Comparison of ENCODE assay signal across 8 cellular contexts in the genomic region with DNA sequence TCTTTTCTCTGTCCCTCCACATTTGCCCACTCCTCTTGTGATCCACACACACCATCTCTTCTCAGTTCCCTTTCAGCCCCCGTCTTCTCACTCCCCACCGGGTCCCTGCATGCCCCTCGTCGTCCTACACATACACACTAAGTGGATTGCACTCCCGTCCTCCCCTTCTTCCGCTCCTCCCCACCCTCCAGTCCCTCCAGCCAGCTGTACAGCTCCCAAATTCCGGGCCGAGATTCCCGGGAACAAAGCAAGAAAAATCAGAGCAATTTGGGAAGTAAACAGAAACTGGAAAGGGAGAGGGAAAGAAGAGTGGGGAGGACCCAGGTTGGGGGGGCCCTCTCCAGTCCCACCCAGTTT. TPM values are rescaled to one million over a fixed set of nuclear protein-coding genes. Genes with fewer than 3 reads are reported as not detected.
DNase-seq lines count a peak whose midpoint lies in the region; ATAC-seq, FAIRE-seq and TF ChIP-seq lines count a peak whose summit lies in the region.

No MANE protein-coding gene starts in this region.

- peaks cover 6% of the 10 kb centered on the region for H3K9me1 ChIP-seq in K562 (ENCODE audit: control insufficient read depth, insufficient read depth, low read length)

- H3K9ac ChIP-seq in K562 (ENCODE audit: insufficient read depth in 1 of 2, low read depth in 2 of 2, low read length in 2 of 2), result peak overlapping the region; percentile 56 to 86; a peak in 3 of 4 replicates

- DNase-seq in ACHN (peak; percentile 37), HK-2 (ENCODE audit: unreplicated experiment) (peak; percentile 24), K562 (ENCODE audit: extremely low read depth in 1 of 4, low spot score in 3 of 4) (no peak), kidney epithelial cell (ENCODE audit: low read depth) (no peak), NCI-H2107 treated with DMSO at 0.1 percent for 48 hours (lab: John Stamatoyannopoulos, UW; ENCODE audit: unreplicated experiment) (no peak)
- no peak for DNase-seq in stimulated activated CD4-positive, alpha-beta T cell treated with anti-CD3 and anti-CD28 coated beads, Interleukin-4, amount 100 ng/mL, for 1 hour

- TF ChIP-seq RAD21 in K562 (CRISPR knock-in tag; conservative IDR thresholded peaks at IDR 0.05 in 1 of 2, IDR thresholded peaks at IDR 0.05 in 1 of 2), result no peak

- peak overlapping the region; percentile 44 for H3K4me3 ChIP-seq in K562
- peak overlapping the region; percentile 63 for H3K4me3 ChIP-seq in kidney epithelial cell (ENCODE audit: low read depth, low read length)

- no TSS peak for BruUV-seq in K562 (replicated peaks; lab: Mats Ljungman, UMichigan)

- no peak for ATAC-seq in K562
- ATAC-seq in GM21526 (IDR thresholded peaks at IDR 0.05; ENCODE audit: low FRiP score, unreplicated experiment), result no peak

- H3K27ac ChIP-seq in K562 (ENCODE audit: extremely low read depth, low read depth, low read length) (no peak overlapping the region), temporal lobe (ENCODE audit: low read depth, low read length) (peak overlapping the region; percentile 84)

- H3K27me3 ChIP-seq in K562 (ENCODE audit: control insufficient read depth in 2 of 2, insufficient read depth in 2 of 2, low read length in 2 of 2), result no peaks in the 10 kb centered on the region
- H3K27me3 ChIP-seq in kidney epithelial cell (ENCODE audit: control insufficient read depth, insufficient read depth, low read length), result no peaks in the 10 kb centered on the region

- H4K20me1 ChIP-seq in K562 (replicated peaks; ENCODE audit: control insufficient read depth, insufficient read depth, low read length), result no peaks in the 10 kb centered on the region

- in situ Hi-C loops in ACHN (cut with HindIII; ENCODE audit: low pct_ligation_motif_present, low pct_unique_long_range_greater_than_20kb, low sequenced_read_pairs), result no loop called here
- in situ Hi-C loops in K562 (cut with MboI), result no loop called here

- WGBS in K562 (ENCODE audit: insufficient coverage, low coverage, missing lambda C conversion rate), result 17% methylated on average over 9 of the region's 9 CpGs

- peak overlapping the region; percentile 98 for H2AFZ ChIP-seq in K562 (ENCODE audit: low read depth, low read length)

- CTCF ChIA-PET in K562 (lab: Yijun Ruan, JAX; ENCODE audit: low intra/inter-chr PET ratio), result interaction anchor here (0.7 to 2.9 kb wide), 2 partner anchors 31 to 50 kb away, joined by 4 to 49 read pairs; no protein-coding TSS in a partner anchor

- no peak for TF ChIP-seq EP300 in K562 (IDR thresholded peaks at IDR 0.05; ENCODE audit: low read length)

- no peaks in the 10 kb centered on the region for H3K36me3 ChIP-seq in K562 (ENCODE audit: control insufficient read depth, insufficient read depth, low read length)
- H3K36me3 ChIP-seq in kidney epithelial cell (ENCODE audit: control insufficient read depth, insufficient read depth, low read length), result no peaks in the 10 kb centered on the region

- no peak for TF ChIP-seq CTCF in K562 (IDR thresholded peaks at IDR 0.05 in 2 of 3, conservative IDR thresholded peaks at IDR 0.05 in 1 of 3; ENCODE audit: insufficient read depth in 2 of 3, low read depth in 1 of 3, low read length in 3 of 3)
- no peak for TF ChIP-seq CTCF in kidney epithelial cell (IDR thresholded peaks at IDR 0.05; ENCODE audit: insufficient read depth, low read length, poor library complexity, severe bottlenecking)

- TF ChIP-seq POLR2A in K562 (conservative IDR thresholded peaks at IDR 0.05), result no peak

- intact Hi-C loops in K562 (cut with micrococcal nuclease), result no loop called here

- peak overlapping the region; percentile 76; the same call in 1 of the 2 replicates for H3K4me2 ChIP-seq in K562 (ENCODE audit: insufficient read depth, low read length)

- no peak for FAIRE-seq in K562 (lab: Jason Lieb, UNC)

- H3K4me1 ChIP-seq in K562 (replicated peaks in 1 of 2; ENCODE audit: control insufficient read depth in 2 of 2, insufficient read depth in 2 of 2, low read length in 2 of 2), result peaks cover 33 to 35% of the 10 kb centered on the region in 2 experiments

- H3K9me3 ChIP-seq in K562 (replicated peaks; ENCODE audit: control insufficient read depth, insufficient read depth, low read depth, low read length), result no peaks in the 10 kb centered on the region

- H3K79me2 ChIP-seq in K562 (ENCODE audit: control insufficient read depth, insufficient read depth, low read length), result no peaks in the 10 kb centered on the region

- POLR2A ChIA-PET in K562 (lab: Yijun Ruan, JAX), result interaction anchor here (0.6 kb wide), 1 partner anchor 223 kb away, joined by 3 read pairs; no protein-coding TSS in a partner anchor

RNA-seq across cellular contexts. Expression of a gene that starts 0.3 kb away (rescaled TPM):
- total RNA-seq in K562 (2011; cell fraction: chromatin; rRNA removed; ENCODE audit: low replicate concordance), result 0.97 TPM in 1 of 2 replicates, not detected in the other
- 0.66 and 1.8 TPM in 2 replicates for total RNA-seq in K562 (2011; cell fraction: nucleolus; rRNA removed)
- 0.37 TPM in 1 of 2 replicates, not detected in the other for total RNA-seq in K562 (2011; cell fraction: nucleoplasm; rRNA removed)
- total RNA-seq in K562 (2014; rRNA removed) (1.2 and 1.6 TPM in 2 replicates), K562 (2014; rRNA removed; fragmentation: Illumina TruSeq; extraction: Trizol) (0.36 and 0.61 TPM in 2 replicates), K562 (2015; rRNA removed; fragmentation: Illumina TruSeq; extraction: Trizol) (0.38 and 0.76 TPM in 2 replicates), K562 (2021) (1.4 and 2.3 TPM in 2 replicates), kidney epithelial cell (21.4 and 33.7 TPM in 2 replicates), temporal lobe (6.4 TPM)
- polyA plus RNA-seq in K562 (2011; rRNA removed) (0.24 and 1.4 TPM in 2 replicates), K562 (2014; fragmentation: Illumina TruSeq; extraction: Trizol) (0.52 and 0.62 TPM in 2 replicates), K562 (2014; fragmentation: Nextera tagmentation; extraction: Ambion mirVana) (under 1 TPM; 0.15 to 0.23 TPM), K562 (2014; rRNA removed) (0.54 and 2.4 TPM in 2 replicates)
- 0.94 and 2.5 TPM in 2 replicates for polyA plus RNA-seq in K562 (2011; cell fraction: cytosol; rRNA removed)
- 0.24 and 0.47 TPM in 2 replicates for polyA plus RNA-seq in K562 (2011; cell fraction: nucleus; rRNA removed)
- polyA plus RNA-seq in K562 (2012), result 0.89 and 1.4 TPM in 2 replicates
- not detected in 2 replicates for polyA minus RNA-seq in K562 (2011; rRNA and poly(A)+ RNA removed)
- 1.1 TPM in 1 of 2 replicates, not detected in the other for polyA minus RNA-seq in K562 (2011; cell fraction: cytosol; rRNA and poly(A)+ RNA removed)
- not detected in 2 replicates for polyA minus RNA-seq in K562 (2011; cell fraction: nucleus; rRNA and poly(A)+ RNA removed)

RNA-seq across cellular contexts. Expression of a gene that starts 6.1 kb away (rescaled TPM):
- total RNA-seq in K562 (2011; cell fraction: chromatin; rRNA removed; ENCODE audit: low replicate concordance), result not detected in 2 replicates
- not detected in 2 replicates for total RNA-seq in K562 (2011; cell fraction: nucleolus; rRNA removed)
- 0.38 TPM in 1 of 2 replicates, not detected in the other for total RNA-seq in K562 (2011; cell fraction: nucleoplasm; rRNA removed)
- total RNA-seq in K562 (2014; rRNA removed) (not detected in 2 replicates), K562 (2014; rRNA removed; fragmentation: Illumina TruSeq; extraction: Trizol) (not detected in 2 replicates), K562 (2015; rRNA removed; fragmentation: Illumina TruSeq; extraction: Trizol) (not detected in 2 replicates), K562 (2021) (not detected in 2 replicates), kidney epithelial cell (0.07 TPM in 1 of 2 replicates, not detected in the other), temporal lobe (not detected)
- polyA plus RNA-seq in K562 (2011; rRNA removed) (not detected in 2 replicates), K562 (2014; fragmentation: Illumina TruSeq; extraction: Trizol) (not detected in 2 replicates), K562 (2014; fragmentation: Nextera tagmentation; extraction: Ambion mirVana) (not detected), K562 (2014; rRNA removed) (0.04 TPM in 1 of 2 replicates, not detected in the other)
- not detected in 2 replicates for polyA plus RNA-seq in K562 (2011; cell fraction: cytosol; rRNA removed)
- not detected in 2 replicates for polyA plus RNA-seq in K562 (2011; cell fraction: nucleus; rRNA removed)
- polyA plus RNA-seq in K562 (2012), result not detected in 2 replicates
- polyA minus RNA-seq in K562 (2011; rRNA and poly(A)+ RNA removed), result not detected in 2 replicates
- polyA minus RNA-seq in K562 (2011; cell fraction: cytosol; rRNA and poly(A)+ RNA removed), result not detected in 2 replicates
- polyA minus RNA-seq in K562 (2011; cell fraction: nucleus; rRNA and poly(A)+ RNA removed), result not detected in 2 replicates

RNA-seq across cellular contexts. Expression of a gene that starts 18.0 kb away (rescaled TPM):
- 10.8 and 27.6 TPM in 2 replicates for total RNA-seq in K562 (2011; cell fraction: chromatin; rRNA removed; ENCODE audit: low replicate concordance)
- 15.0 and 17.4 TPM in 2 replicates for total RNA-seq in K562 (2011; cell fraction: nucleolus; rRNA removed)
- total RNA-seq in K562 (2011; cell fraction: nucleoplasm; rRNA removed), result 15.6 and 18.3 TPM in 2 replicates
- total RNA-seq in K562 (2014; rRNA removed) (8.4 and 10.6 TPM in 2 replicates), K562 (2014; rRNA removed; fragmentation: Illumina TruSeq; extraction: Trizol) (4.1 and 5.1 TPM in 2 replicates), K562 (2015; rRNA removed; fragmentation: Illumina TruSeq; extraction: Trizol) (5.0 and 5.9 TPM in 2 replicates), K562 (2021) (10.8 and 13.6 TPM in 2 replicates), kidney epithelial cell (32.0 and 32.3 TPM in 2 replicates), temporal lobe (22.9 TPM)
- polyA plus RNA-seq in K562 (2011; rRNA removed) (6.2 and 7.6 TPM in 2 replicates), K562 (2014; fragmentation: Illumina TruSeq; extraction: Trizol) (10.6 and 11.4 TPM in 2 replicates), K562 (2014; fragmentation: Nextera tagmentation; extraction: Ambion mirVana) (1 to 10 TPM; 1.5 to 2.6 TPM), K562 (2014; rRNA removed) (9.1 and 11.0 TPM in 2 replicates)
- 8.6 and 18.4 TPM in 2 replicates for polyA plus RNA-seq in K562 (2011; cell fraction: cytosol; rRNA removed)
- polyA plus RNA-seq in K562 (2011; cell fraction: nucleus; rRNA removed), result 11.1 and 16.3 TPM in 2 replicates
- 11.4 and 11.7 TPM in 2 replicates for polyA plus RNA-seq in K562 (2012)
- polyA minus RNA-seq in K562 (2011; rRNA and poly(A)+ RNA removed), result 7.4 and 10.3 TPM in 2 replicates
- polyA minus RNA-seq in K562 (2011; cell fraction: cytosol; rRNA and poly(A)+ RNA removed), result 6.8 and 11.6 TPM in 2 replicates
- 6.6 and 7.5 TPM in 2 replicates for polyA minus RNA-seq in K562 (2011; cell fraction: nucleus; rRNA and poly(A)+ RNA removed)

RNA-seq across cellular contexts. Expression of a gene that starts 47.3 kb away (rescaled TPM):
- 7.1 and 23.0 TPM in 2 replicates for total RNA-seq in K562 (2011; cell fraction: chromatin; rRNA removed; ENCODE audit: low replicate concordance)
- total RNA-seq in K562 (2011; cell fraction: nucleolus; rRNA removed), result 8.0 and 14.7 TPM in 2 replicates
- 8.0 and 11.1 TPM in 2 replicates for total RNA-seq in K562 (2011; cell fraction: nucleoplasm; rRNA removed)
- total RNA-seq in K562 (2014; rRNA removed) (1.2 and 1.3 TPM in 2 replicates), K562 (2014; rRNA removed; fragmentation: Illumina TruSeq; extraction: Trizol) (0.41 and 0.73 TPM in 2 replicates), K562 (2015; rRNA removed; fragmentation: Illumina TruSeq; extraction: Trizol) (0.65 and 0.79 TPM in 2 replicates), K562 (2021) (2.8 and 3.1 TPM in 2 replicates), kidney epithelial cell (3.8 and 10.1 TPM in 2 replicates), temporal lobe (13.5 TPM)
- polyA plus RNA-seq in K562 (2011; rRNA removed) (1.3 and 1.7 TPM in 2 replicates), K562 (2014; fragmentation: Illumina TruSeq; extraction: Trizol) (1.4 and 1.6 TPM in 2 replicates), K562 (2014; fragmentation: Nextera tagmentation; extraction: Ambion mirVana) (under 1 TPM in 1 of 2 experiments, not detected in 1; 0.28 TPM), K562 (2014; rRNA removed) (1.0 and 2.8 TPM in 2 replicates)
- polyA plus RNA-seq in K562 (2011; cell fraction: cytosol; rRNA removed), result 0.91 and 1.3 TPM in 2 replicates
- polyA plus RNA-seq in K562 (2011; cell fraction: nucleus; rRNA removed), result 7.6 and 16.8 TPM in 2 replicates
- polyA plus RNA-seq in K562 (2012), result 1.5 and 2.8 TPM in 2 replicates
- 2.3 and 2.9 TPM in 2 replicates for polyA minus RNA-seq in K562 (2011; rRNA and poly(A)+ RNA removed)
- 4.6 and 4.9 TPM in 2 replicates for polyA minus RNA-seq in K562 (2011; cell fraction: cytosol; rRNA and poly(A)+ RNA removed)
- polyA minus RNA-seq in K562 (2011; cell fraction: nucleus; rRNA and poly(A)+ RNA removed), result 9.4 and 13.6 TPM in 2 replicates

Comparison
In these comparisons a context has a peak if more than half of its experiments do, and no peak if none do; other contexts are left out.
1. DNase-seq: peak in ACHN (single experiment) and HK-2 (single experiment); none in K562 (0 of 4), kidney epithelial cell (single experiment), stimulated activated CD4-positive, alpha-beta T cell treated with anti-CD3 and anti-CD28 coated beads, Interleukin-4, amount 100 ng/mL, for 1 hour (single experiment) and NCI-H2107 treated with DMSO at 0.1 percent for 48 hours (single experiment).